ENCODE assay signal across 21 cellular contexts in the genomic region with DNA sequence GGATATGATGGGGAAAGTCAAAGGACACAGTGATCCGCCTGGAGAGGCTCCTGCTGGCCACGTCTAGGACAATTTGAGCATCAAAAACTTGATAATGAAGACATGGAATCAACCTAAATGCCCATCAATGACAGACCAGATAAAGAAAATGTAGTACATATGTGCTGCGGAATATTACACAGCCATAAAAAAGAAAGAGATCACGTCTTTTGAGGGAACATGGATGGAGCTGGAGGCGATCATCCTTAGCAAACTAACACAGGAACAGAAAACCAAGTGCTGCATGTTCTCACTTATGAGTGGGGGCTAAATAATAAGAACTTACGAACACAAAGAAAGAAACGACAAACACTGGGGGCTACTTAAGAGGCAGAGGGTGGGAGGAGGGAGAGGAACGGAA.
"Had no signal": no experiment of that assay in that cellular context is flagged by ENCODE, and none has a peak within 500 bp of the region (broad histone marks: within the 10 kb centered on the region; RNA-seq: fewer than 3 reads in every experiment).

No MANE protein-coding gene starts in this region.

- H3K4me3 Mint-ChIP-seq: immature natural killer cell had no signal

- H3K4me3 ChIP-seq: coronary artery, dorsolateral prefrontal cortex, esophagus muscularis mucosa, gastroesophageal sphincter, heart left ventricle, hepatocyte, left lung, lower lobe of right lung, mucosa of descending colon had no signal

- H3K36me3 ChIP-seq: esophagus muscularis mucosa, gastroesophageal sphincter, heart left ventricle, left lung, lower lobe of right lung had no signal

- H3K9me3 Mint-ChIP-seq: immature natural killer cell had no signal

- H3K27me3 ChIP-seq: dorsolateral prefrontal cortex, esophagus muscularis mucosa, foreskin keratinocyte, gastroesophageal sphincter, heart left ventricle, hepatocyte, left lung had no signal

- DNase-seq: dermis blood vessel endothelial cell; dorsolateral prefrontal cortex; effector CD4-positive, alpha-beta T cell; effector memory CD4-positive, alpha-beta T cell; foreskin keratinocyte; heart left ventricle; hypothalamus; immature natural killer cell; islet precursor cell; kidney; left cardiac atrium; left lung; left ventricle myocardium superior; lower lobe of right lung; mesendoderm; mucosa of descending colon; naive B cell had no signal

- H3K27ac Mint-ChIP-seq: immature natural killer cell had no signal

- ATAC-seq: foreskin keratinocyte, gastroesophageal sphincter, heart left ventricle, left cardiac atrium, left lung, left ventricle myocardium superior, lower lobe of right lung, mucosa of descending colon had no signal

- H3K27me3 Mint-ChIP-seq: naive B cell had no signal

- H3K9me3 ChIP-seq: esophagus muscularis mucosa, gastroesophageal sphincter, heart left ventricle, left lung, lower lobe of right lung, mucosa of descending colon had no signal

- H3K27ac ChIP-seq: dorsolateral prefrontal cortex, foreskin keratinocyte, hepatocyte, left lung, lower lobe of right lung had no signal
